1 cellular context compared by ENCODE assay signal in genomic region chr3:46467562-46467961, GRCh38.
TF ChIP-seq lines count a peak whose summit lies in the region.

No MANE protein-coding gene starts in this region.

TF ChIP-seq in GM23338, 12 proteins besides CTCF, POLR2A, EP300 and RAD21 (continued from another document):
- TF ChIP-seq ZNF462 (CRISPR knock-in tag; IDR thresholded peaks at IDR 0.05) (no peak), ETS1 (IDR thresholded peaks at IDR 0.05) (no peak), POLR2AphosphoS5 (IDR thresholded peaks at IDR 0.05; ENCODE audit: low read depth) (no peak), ZNF331 (CRISPR knock-in tag; IDR thresholded peaks at IDR 0.05; ENCODE audit: low read depth) (no peak), REST (IDR thresholded peaks at IDR 0.05; ENCODE audit: unreplicated experiment) (no peak), CREB1 (CRISPR knock-in tag; IDR thresholded peaks at IDR 0.05; ENCODE audit: low read depth) (no peak), NANOG (IDR thresholded peaks at IDR 0.05; ENCODE audit: borderline replicate concordance) (no peak), ZNF114 (CRISPR knock-in tag; IDR thresholded peaks at IDR 0.05) (no peak), EZH2 (IDR thresholded peaks at IDR 0.05; ENCODE audit: low read depth, unreplicated experiment) (no peak)
